12 cellular contexts compared by ENCODE assay signal in the genomic region with DNA sequence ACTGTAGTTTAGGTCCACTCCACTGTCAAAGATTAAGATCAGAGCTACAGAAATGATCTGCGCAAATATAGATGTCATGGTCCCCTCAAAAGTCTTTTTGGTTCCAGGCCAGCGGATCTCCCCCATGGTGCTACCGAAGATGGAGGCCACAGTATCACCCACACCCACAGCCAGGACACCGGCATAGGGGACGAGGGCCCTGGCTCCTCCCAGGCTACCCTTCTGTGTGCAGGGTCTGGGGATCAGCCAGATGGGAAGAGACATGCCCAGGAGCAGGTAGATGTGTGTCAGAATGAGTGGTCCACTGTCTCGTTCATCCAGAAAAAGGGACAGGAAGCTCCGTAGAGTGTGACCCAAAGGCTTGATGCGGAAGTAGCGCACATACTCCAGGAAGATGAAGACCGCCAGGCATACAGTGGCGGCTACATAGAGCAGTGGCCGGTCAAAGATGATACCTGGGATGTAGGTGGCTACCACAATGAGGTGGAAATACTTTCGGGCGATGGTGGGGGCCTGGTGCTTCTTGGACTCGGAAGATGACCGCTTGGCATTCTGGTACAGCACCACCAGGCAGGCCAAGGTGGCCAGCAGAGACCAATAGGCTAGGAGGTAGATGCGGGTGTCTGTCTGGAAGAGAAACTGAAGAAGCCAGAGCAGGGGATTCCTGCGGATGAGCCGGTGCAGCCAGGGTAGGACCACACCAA. TPM values are rescaled to one million over a fixed set of nuclear protein-coding genes. Genes with fewer than 3 reads are reported as not detected.
A peak's percentile ranks its signal among the peaks of the same experiment; 100 is the strongest.
DNase-seq lines count a peak whose midpoint lies in the region; TF ChIP-seq lines count a peak whose summit lies in the region.
"Had no signal": no experiment of that assay in that cellular context is flagged by ENCODE, and none has a peak within 500 bp of the region (broad histone marks: within the 10 kb centered on the region; RNA-seq: fewer than 3 reads in every experiment).

No MANE protein-coding gene starts in this region.

- H4K20me1 ChIP-seq in BLaER1: no peaks in the 10 kb centered on the region

- no peak overlapping the region for H3K27ac ChIP-seq in BLaER1
- H3K27ac ChIP-seq in HUES6 (ENCODE audit: low read depth, low read length): no peak overlapping the region
- no peak overlapping the region for H3K27ac ChIP-seq in effector memory CD4-positive, alpha-beta T cell (ENCODE audit: insufficient read depth, low read length, poor library complexity, severe bottlenecking)

- no TSS peak for BruUV-seq in MCF 10A (replicated peaks; lab: Mats Ljungman, UMichigan)

- H3K4me1 ChIP-seq in BLaER1 (peaks cover 28% of the 10 kb centered on the region), HUES6 (ENCODE audit: control insufficient read depth, insufficient read depth, low read length) (peaks cover 7% of the 10 kb centered on the region), HAP-1 (peaks cover 4% of the 10 kb centered on the region; the same call in 1 of the 2 replicates)
- peaks cover 13% of the 10 kb centered on the region for H3K4me1 ChIP-seq in effector memory CD4-positive, alpha-beta T cell (ENCODE audit: control insufficient read depth, insufficient read depth, low read length, poor library complexity, severe bottlenecking)

- H3K4me3 ChIP-seq in BLaER1 (no peak overlapping the region), HUES6 (ENCODE audit: low read depth, low read length) (peak overlapping the region; percentile 98; the same call in 1 of the 2 replicates), HAP-1 (no peak overlapping the region)
- H3K4me3 ChIP-seq in effector memory CD4-positive, alpha-beta T cell (ENCODE audit: insufficient read depth, low read depth, low read length, poor library complexity, severe bottlenecking): no peak overlapping the region

- intact Hi-C loops in MCF 10A (cut with micrococcal nuclease): no loop called here

- TF ChIP-seq CTCF in MCF 10A (IDR thresholded peaks at IDR 0.05; ENCODE audit: unreplicated experiment) (no peak), nephron (IDR thresholded peaks at IDR 0.05; ENCODE audit: unreplicated experiment in 3 of 3) (no peak), GM13976 (IDR thresholded peaks at IDR 0.05; ENCODE audit: borderline replicate concordance, control extremely low read depth, extremely low read depth, insufficient read depth, missing control alignments) (no peak)

- in situ Hi-C loops in GM13976 (cut with MboI; ENCODE audit: low sequenced_read_pairs, unreplicated experiment): no loop called here
- in situ Hi-C loops in HAP-1 (cut with MboI; ENCODE audit: low sequenced_read_pairs): no loop called here

- peak overlapping the region; percentile 31 for H3K27ac Mint-ChIP-seq in MCF 10A (ENCODE audit: low read depth, unreplicated experiment)
- peak overlapping the region; percentile 59 to 92 (median 85) for H3K27ac Mint-ChIP-seq in nephron

- CTCF ChIA-PET in MCF 10A (lab: Yijun Ruan, JAX): interaction anchor here (0.7 to 5.5 kb wide), 2 partner anchors 18 to 82 kb away, joined by 3 to 32 read pairs; no protein-coding TSS in a partner anchor

- H3K27me3 Mint-ChIP-seq in MCF 10A (ENCODE audit: insufficient read depth, unreplicated experiment) (no peaks in the 10 kb centered on the region), nephron (ENCODE audit: low read depth) (no peaks in the 10 kb centered on the region)

- H3K9ac ChIP-seq in BLaER1 (no peak overlapping the region), HUES6 (ENCODE audit: low read length) (no peak overlapping the region)

- POLR2A ChIA-PET in MCF 10A (lab: Yijun Ruan, JAX): interaction anchor here (0.7 to 0.9 kb wide), 5 partner anchors 18 to 1891 kb away, joined by 3 to 4 read pairs (median 3); a partner anchor contains a TSS

- H3K4me2 ChIP-seq in BLaER1: peak overlapping the region; percentile 92

- H3K4me3 Mint-ChIP-seq in MCF 10A (ENCODE audit: unreplicated experiment): peak overlapping the region; percentile 83
- peak overlapping the region; percentile 92 to 100 (median 97) for H3K4me3 Mint-ChIP-seq in nephron

- H3K36me3 Mint-ChIP-seq in MCF 10A (ENCODE audit: insufficient read depth, unreplicated experiment) (peaks cover 30% of the 10 kb centered on the region), nephron (ENCODE audit: low read depth) (peaks cover 15% of the 10 kb centered on the region)

- H3K27me3 ChIP-seq in BLaER1 (no peaks in the 10 kb centered on the region), HUES6 (ENCODE audit: control insufficient read depth, insufficient read depth, low read length) (no peaks in the 10 kb centered on the region), HAP-1 (ENCODE audit: low read depth) (no peaks in the 10 kb centered on the region)
- H3K27me3 ChIP-seq in effector memory CD4-positive, alpha-beta T cell (replicated peaks; ENCODE audit: control insufficient read depth, insufficient read depth, low read length, poor library complexity, severe bottlenecking): no peaks in the 10 kb centered on the region
- H3K27me3 ChIP-seq: esophagus squamous epithelium had no signal

- no peaks in the 10 kb centered on the region for H3K9me3 ChIP-seq in BLaER1
- no peaks in the 10 kb centered on the region for H3K9me3 ChIP-seq in HUES6 (ENCODE audit: control insufficient read depth, insufficient read depth, low read depth, low read length)
- no peaks in the 10 kb centered on the region for H3K9me3 ChIP-seq in effector memory CD4-positive, alpha-beta T cell (ENCODE audit: control insufficient read depth, low read length)
- H3K9me3 ChIP-seq in HAP-1: no peaks in the 10 kb centered on the region
- H3K9me3 ChIP-seq: esophagus squamous epithelium had no signal

- H3K9me3 Mint-ChIP-seq in MCF 10A (ENCODE audit: unreplicated experiment) (no peaks in the 10 kb centered on the region), nephron (no peaks in the 10 kb centered on the region)

- H3K4me1 Mint-ChIP-seq in MCF 10A (ENCODE audit: insufficient read depth, unreplicated experiment) (peaks cover 17% of the 10 kb centered on the region), nephron (peaks cover 20% of the 10 kb centered on the region)

- peaks cover 61% of the 10 kb centered on the region for H3K36me3 ChIP-seq in BLaER1
- H3K36me3 ChIP-seq in HUES6 (ENCODE audit: control insufficient read depth, insufficient read depth, low read length): peaks cover 28% of the 10 kb centered on the region
- peaks cover 6% of the 10 kb centered on the region for H3K36me3 ChIP-seq in effector memory CD4-positive, alpha-beta T cell (ENCODE audit: control insufficient read depth, insufficient read depth, low read length)
- peaks cover 17% of the 10 kb centered on the region for H3K36me3 ChIP-seq in HAP-1 (replicated peaks)

- DNase-seq in MCF 10A (ENCODE audit: unreplicated experiment) (no peak), hepatic stellate cell (ENCODE audit: low spot score) (no peak), GM13976 (ENCODE audit: low spot score) (no peak), HAP-1 (ENCODE audit: low spot score in 2 of 2) (no peak)
- no peak for DNase-seq in effector memory CD4-positive, alpha-beta T cell
- DNase-seq: esophagus squamous epithelium; NCI-H510A; stimulated activated CD4-positive, alpha-beta T cell treated with anti-CD3 and anti-CD28 coated beads, Interleukin-4, amount 100 ng/mL, for 1 hour had no signal

RNA-seq across cellular contexts. Expression of a gene that starts 1.5 kb away (rescaled TPM):
- 12.0 and 16.9 TPM in 2 replicates for total RNA-seq in MCF 10A (2022)

RNA-seq across cellular contexts. Expression of a gene that starts 1.5 kb away (rescaled TPM):
- 47.3 and 54.9 TPM in 2 replicates for total RNA-seq in MCF 10A (2022)

RNA-seq across cellular contexts. Expression of a gene that starts 25.2 kb away (rescaled TPM):
- total RNA-seq in MCF 10A (2022): 0.70 and 2.0 TPM in 2 replicates
- total RNA-seq: Daoy had no signal
